ENCODE assay signal across 24 cellular contexts in the genomic region with DNA sequence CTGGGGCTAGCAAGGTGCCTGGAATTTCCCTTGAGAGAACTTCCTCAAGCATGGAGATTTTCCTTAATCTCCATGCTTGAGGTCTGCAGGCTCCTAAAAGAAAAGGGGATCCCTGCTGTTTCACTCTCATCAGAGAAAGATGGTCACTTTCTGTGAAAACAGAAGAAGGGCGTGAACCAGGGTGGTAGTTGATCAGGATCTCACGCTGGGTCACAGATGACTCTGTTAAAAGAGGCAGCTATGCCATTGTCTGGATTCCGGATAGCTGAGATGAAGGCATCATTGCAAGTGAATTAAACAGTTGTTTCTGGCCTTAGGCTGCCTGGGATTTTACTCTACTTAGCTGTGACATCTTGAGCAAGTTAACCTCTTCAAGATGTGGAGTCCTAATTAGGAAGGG.
DNase-seq lines count a peak whose midpoint lies in the region; ATAC-seq and TF ChIP-seq lines count a peak whose summit lies in the region.
"Had no signal": no experiment of that assay in that cellular context is flagged by ENCODE, and none has a peak within 500 bp of the region (broad histone marks: within the 10 kb centered on the region; RNA-seq: fewer than 3 reads in every experiment).

No MANE protein-coding gene starts in this region.

- no peaks in the 10 kb centered on the region for H3K79me2 ChIP-seq in mesendoderm (ENCODE audit: control insufficient read depth, insufficient read depth, low read length)

- H3K9ac ChIP-seq in NT2/D1 (ENCODE audit: insufficient read length, low read depth) (no peak overlapping the region), mesendoderm (ENCODE audit: low read length) (no peak overlapping the region)
- H3K9ac ChIP-seq: BLaER1 treated with 17β-estradiol and CSF1 and Interleukin-3, amounts not matched to agents 10 nM and 100 nM had no signal

- no peak overlapping the region for H2BK120ac ChIP-seq in mesendoderm (ENCODE audit: low read depth, low read length)

- H3K4me1 ChIP-seq in NT2/D1 (ENCODE audit: insufficient read depth, insufficient read length) (peaks cover 11% of the 10 kb centered on the region), mesendoderm (ENCODE audit: control insufficient read depth, low read depth, low read length) (no peaks in the 10 kb centered on the region)
- H3K4me1 ChIP-seq: Caco-2 had no signal

- H3K9me3 ChIP-seq in NT2/D1 (ENCODE audit: insufficient read depth, low read length) = peaks cover 58% of the 10 kb centered on the region
- H3K9me3 ChIP-seq: Caco-2 had no signal

- H3K9me3 Mint-ChIP-seq in WTC11 = peaks cover 59% of the 10 kb centered on the region

- no CpG with 5 or more reads among the region's 3 CpGs for WGBS in mesendoderm (ENCODE audit: extremely low coverage, insufficient coverage, low lambda C conversion rate)

- POLR2A ChIA-PET in WTC11 (lab: Charles Lee) = no interaction called here

- no peak overlapping the region for H3K4ac ChIP-seq in mesendoderm (ENCODE audit: low read depth, low read length)

- H3K4me3 ChIP-seq in NT2/D1 (ENCODE audit: insufficient read length, low read depth) = no peak overlapping the region
- no peak overlapping the region for H3K4me3 ChIP-seq in mesendoderm (ENCODE audit: low read length)
- H3K4me3 ChIP-seq: BLaER1 treated with 17β-estradiol and CSF1 and Interleukin-3, amounts not matched to agents 10 nM and 100 nM had no signal

- H3K27ac Mint-ChIP-seq in WTC11 = no peak overlapping the region
- H3K27ac Mint-ChIP-seq: B cell; CD4-positive, alpha-beta T cell; CD8-positive, alpha-beta T cell had no signal

- peaks cover 47% of the 10 kb centered on the region for H3K4me1 Mint-ChIP-seq in WTC11
- H3K4me1 Mint-ChIP-seq: B cell had no signal

- no peak overlapping the region for H2AK5ac ChIP-seq in mesendoderm (ENCODE audit: low read length)

- H3K4me3 Mint-ChIP-seq in WTC11 = no peak overlapping the region
- H3K4me3 Mint-ChIP-seq: B cell; CD4-positive, alpha-beta T cell; CD8-positive, alpha-beta T cell had no signal

- H3K27me3 Mint-ChIP-seq in WTC11 (ENCODE audit: low read depth) = peaks cover 31% of the 10 kb centered on the region
- H3K27me3 Mint-ChIP-seq: B cell; CD4-positive, alpha-beta T cell had no signal

- ATAC-seq in WTC11 = peak; percentile 32
- ATAC-seq in HG02852 (IDR thresholded peaks at IDR 0.05; ENCODE audit: unreplicated experiment) = no peak
- ATAC-seq: CD8-positive, alpha-beta T cell had no signal

- no peak overlapping the region for H2BK15ac ChIP-seq in mesendoderm (replicated peaks; ENCODE audit: low read depth)

- no peak overlapping the region for H4K8ac ChIP-seq in mesendoderm (ENCODE audit: low read depth, low read length)

- H4K5ac ChIP-seq in mesendoderm (ENCODE audit: low read length) = no peak overlapping the region

- H3K27ac ChIP-seq in mesendoderm (ENCODE audit: low read depth, low read length) = no peak overlapping the region
- H3K27ac ChIP-seq: BLaER1 treated with 17β-estradiol and CSF1 and Interleukin-3, amounts not matched to agents 10 nM and 100 nM; C4-2B had no signal

- TF ChIP-seq CTCF in WTC11 (IDR thresholded peaks at IDR 0.05) = no peak

- no peaks in the 10 kb centered on the region for H3K79me1 ChIP-seq in mesendoderm (ENCODE audit: low read length)

- peak; percentile 29 for DNase-seq in ELF-1 (ENCODE audit: low read depth, low spot score)
- peak; percentile 98 for DNase-seq in NT2/D1 (ENCODE audit: low read depth, low spot score)
- no peak for DNase-seq in WTC11 (ENCODE audit: low spot score)
- peak; percentile 9 for DNase-seq in mesendoderm
- DNase-seq in AG20443 (ENCODE audit: low spot score) = no peak
- no peak for DNase-seq in HuH-7 (ENCODE audit: low spot score)
- DNase-seq: 8988T; ACHN; AML-193; Caco-2; Calu3; CD4-positive, alpha-beta T cell; CD8-positive, alpha-beta T cell; DMS 273 treated with DMSO at 0.1 percent for 48 hours; DMS153; DMS53; DMS79; DND-41; EL; GF-D8 had no signal

- H3K27me3 ChIP-seq in NT2/D1 (ENCODE audit: insufficient read depth, insufficient read length) = no peaks in the 10 kb centered on the region
- H3K27me3 ChIP-seq in mesendoderm (ENCODE audit: insufficient read depth, low read length, poor library complexity) = no peaks in the 10 kb centered on the region
- H3K27me3 ChIP-seq: BLaER1 treated with 17β-estradiol and CSF1 and Interleukin-3, amounts not matched to agents 10 nM and 100 nM had no signal

- no peak overlapping the region for H2BK5ac ChIP-seq in mesendoderm (ENCODE audit: low read length)

- no peak overlapping the region for H3K4me2 ChIP-seq in mesendoderm (ENCODE audit: low read length)
- H3K4me2 ChIP-seq: BLaER1 treated with 17β-estradiol and CSF1 and Interleukin-3, amounts not matched to agents 10 nM and 100 nM had no signal

- no peaks in the 10 kb centered on the region for H3K36me3 ChIP-seq in NT2/D1 (ENCODE audit: insufficient read depth, insufficient read length, low read length)
- no peaks in the 10 kb centered on the region for H3K36me3 ChIP-seq in mesendoderm (ENCODE audit: control insufficient read depth, insufficient read depth, low read length)
- H3K36me3 ChIP-seq: BLaER1 treated with 17β-estradiol and CSF1 and Interleukin-3, amounts not matched to agents 10 nM and 100 nM had no signal

- no peak overlapping the region for H3K56ac ChIP-seq in mesendoderm (ENCODE audit: low read length)

- CTCF ChIA-PET in WTC11 (lab: Charles Lee) = interaction anchor here (1.5 kb wide), 1 partner anchor 103 kb away, joined by 3 read pairs; no protein-coding TSS in a partner anchor

- H3K23ac ChIP-seq in mesendoderm (ENCODE audit: low read length) = no peak overlapping the region

- no peak overlapping the region for H3K18ac ChIP-seq in mesendoderm (ENCODE audit: low read length)

- H3K36me3 Mint-ChIP-seq in WTC11 = peaks cover 66% of the 10 kb centered on the region
- H3K36me3 Mint-ChIP-seq: CD8-positive, alpha-beta T cell had no signal

TF ChIP-seq in WTC11, 78 proteins besides CTCF, POLR2A, EP300 and RAD21 (continues in another document):
- TF ChIP-seq, protein P1, sequence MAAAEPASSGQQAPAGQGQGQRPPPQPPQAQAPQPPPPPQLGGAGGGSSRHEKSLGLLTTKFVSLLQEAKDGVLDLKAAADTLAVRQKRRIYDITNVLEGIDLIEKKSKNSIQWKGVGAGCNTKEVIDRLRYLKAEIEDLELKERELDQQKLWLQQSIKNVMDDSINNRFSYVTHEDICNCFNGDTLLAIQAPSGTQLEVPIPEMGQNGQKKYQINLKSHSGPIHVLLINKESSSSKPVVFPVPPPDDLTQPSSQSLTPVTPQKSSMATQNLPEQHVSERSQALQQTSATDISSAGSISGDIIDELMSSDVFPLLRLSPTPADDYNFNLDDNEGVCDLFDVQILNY (CRISPR knock-in tag; IDR thresholded peaks at IDR 0.05) = no peak
- TF ChIP-seq EMX1 (CRISPR knock-in tag; IDR thresholded peaks at IDR 0.05) (no peak), CREM (CRISPR knock-in tag; IDR thresholded peaks at IDR 0.05) (no peak), ATF3 (CRISPR knock-in tag; conservative IDR thresholded peaks at IDR 0.05) (no peak), ETV6 (CRISPR knock-in tag; IDR thresholded peaks at IDR 0.05) (no peak), SP1 (CRISPR knock-in tag; conservative IDR thresholded peaks at IDR 0.05) (no peak)
- TF ChIP-seq, protein P2, sequence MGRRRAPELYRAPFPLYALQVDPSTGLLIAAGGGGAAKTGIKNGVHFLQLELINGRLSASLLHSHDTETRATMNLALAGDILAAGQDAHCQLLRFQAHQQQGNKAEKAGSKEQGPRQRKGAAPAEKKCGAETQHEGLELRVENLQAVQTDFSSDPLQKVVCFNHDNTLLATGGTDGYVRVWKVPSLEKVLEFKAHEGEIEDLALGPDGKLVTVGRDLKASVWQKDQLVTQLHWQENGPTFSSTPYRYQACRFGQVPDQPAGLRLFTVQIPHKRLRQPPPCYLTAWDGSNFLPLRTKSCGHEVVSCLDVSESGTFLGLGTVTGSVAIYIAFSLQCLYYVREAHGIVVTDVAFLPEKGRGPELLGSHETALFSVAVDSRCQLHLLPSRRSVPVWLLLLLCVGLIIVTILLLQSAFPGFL (CRISPR knock-in tag; IDR thresholded peaks at IDR 0.05; ENCODE audit: borderline replicate concordance) = no peak
- TF ChIP-seq, protein P3, sequence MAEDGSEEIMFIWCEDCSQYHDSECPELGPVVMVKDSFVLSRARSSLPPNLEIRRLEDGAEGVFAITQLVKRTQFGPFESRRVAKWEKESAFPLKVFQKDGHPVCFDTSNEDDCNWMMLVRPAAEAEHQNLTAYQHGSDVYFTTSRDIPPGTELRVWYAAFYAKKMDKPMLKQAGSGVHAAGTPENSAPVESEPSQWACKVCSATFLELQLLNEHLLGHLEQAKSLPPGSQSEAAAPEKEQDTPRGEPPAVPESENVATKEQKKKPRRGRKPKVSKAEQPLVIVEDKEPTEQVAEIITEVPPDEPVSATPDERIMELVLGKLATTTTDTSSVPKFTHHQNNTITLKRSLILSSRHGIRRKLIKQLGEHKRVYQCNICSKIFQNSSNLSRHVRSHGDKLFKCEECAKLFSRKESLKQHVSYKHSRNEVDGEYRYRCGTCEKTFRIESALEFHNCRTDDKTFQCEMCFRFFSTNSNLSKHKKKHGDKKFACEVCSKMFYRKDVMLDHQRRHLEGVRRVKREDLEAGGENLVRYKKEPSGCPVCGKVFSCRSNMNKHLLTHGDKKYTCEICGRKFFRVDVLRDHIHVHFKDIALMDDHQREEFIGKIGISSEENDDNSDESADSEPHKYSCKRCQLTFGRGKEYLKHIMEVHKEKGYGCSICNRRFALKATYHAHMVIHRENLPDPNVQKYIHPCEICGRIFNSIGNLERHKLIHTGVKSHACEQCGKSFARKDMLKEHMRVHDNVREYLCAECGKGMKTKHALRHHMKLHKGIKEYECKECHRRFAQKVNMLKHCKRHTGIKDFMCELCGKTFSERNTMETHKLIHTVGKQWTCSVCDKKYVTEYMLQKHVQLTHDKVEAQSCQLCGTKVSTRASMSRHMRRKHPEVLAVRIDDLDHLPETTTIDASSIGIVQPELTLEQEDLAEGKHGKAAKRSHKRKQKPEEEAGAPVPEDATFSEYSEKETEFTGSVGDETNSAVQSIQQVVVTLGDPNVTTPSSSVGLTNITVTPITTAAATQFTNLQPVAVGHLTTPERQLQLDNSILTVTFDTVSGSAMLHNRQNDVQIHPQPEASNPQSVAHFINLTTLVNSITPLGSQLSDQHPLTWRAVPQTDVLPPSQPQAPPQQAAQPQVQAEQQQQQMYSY (CRISPR knock-in tag; IDR thresholded peaks at IDR 0.05) = no peak

Comparison
In these comparisons a context has a peak if more than half of its experiments do, and no peak if none do; other contexts are left out.
1. DNase-seq: peak in ELF-1 (single experiment), NT2/D1 (single experiment) and mesendoderm (single experiment); none in WTC11 (single experiment), AG20443 (single experiment) and HuH-7 (single experiment).